15 cellular contexts compared by ENCODE assay signal in the genomic region with DNA sequence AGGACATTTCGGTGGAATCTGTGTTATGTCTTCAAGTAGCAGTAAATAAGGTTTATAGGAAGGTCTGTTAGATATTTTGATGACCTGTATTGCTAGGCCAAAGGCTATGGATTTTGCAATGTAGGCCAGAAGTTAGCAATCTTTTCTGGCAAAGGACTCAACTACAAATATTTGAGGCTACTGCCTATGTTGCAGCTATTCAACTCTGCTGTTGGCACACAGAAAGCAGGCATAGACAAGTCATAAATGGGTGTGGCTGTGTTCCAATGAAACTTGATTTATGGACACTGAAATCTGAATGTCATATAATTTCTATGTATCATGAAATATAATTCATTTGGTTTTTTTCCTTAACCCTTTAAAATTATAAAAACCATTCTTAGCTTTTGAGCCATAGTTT.
DNase-seq lines count a peak whose midpoint lies in the region; ATAC-seq, FAIRE-seq and TF ChIP-seq lines count a peak whose summit lies in the region.
"Had no signal": no experiment of that assay in that cellular context is flagged by ENCODE, and none has a peak within 500 bp of the region (broad histone marks: within the 10 kb centered on the region; RNA-seq: fewer than 3 reads in every experiment).

No MANE protein-coding gene starts in this region.

- CTCF ChIA-PET in mammary epithelial cell (lab: Charles Lee; ENCODE audit: low non-redundant PET), result no interaction called here
- CTCF ChIA-PET in activated CD4-positive, alpha-beta T cell treated with anti-CD3 and anti-CD28 coated beads, Interleukin-2, amount 10 ng/mL, durations not matched to agents 7 days and 5 days (lab: Charles Lee), result interaction anchor here (1.3 kb wide), 1 partner anchor 9 kb away, joined by 3 read pairs; no protein-coding TSS in a partner anchor

- H3K4me2 ChIP-seq in mammary epithelial cell (ENCODE audit: insufficient read depth, low read depth, low read length), result peak overlapping the region; percentile 8
- H3K4me2 ChIP-seq: KMS-11 had no signal

- 80% methylated on average over 1 of the region's 1 CpG for WGBS in mammary epithelial cell (ENCODE audit: low coverage, missing lambda C conversion rate)

- intact Hi-C loops in mammary epithelial cell (cut with micrococcal nuclease), result loop anchor here (2.0 to 10.0 kb wide), 2 partner anchors 15 to 441 kb away; partner anchors contain the start of gene TPM1
- intact Hi-C loops in left ventricle myocardium superior (cut with micrococcal nuclease), result no loop called here

- H3K36me3 Mint-ChIP-seq in activated CD4-positive, alpha-beta T cell treated with anti-CD3 and anti-CD28 coated beads, Interleukin-2, amount 10 ng/mL, durations not matched to agents 7 days and 5 days (ENCODE audit: low read depth), result no peaks in the 10 kb centered on the region
- H3K36me3 Mint-ChIP-seq: activated naive CD8-positive, alpha-beta T cell treated with anti-CD3 and anti-CD28 coated beads, Interleukin-2, amount 10 ng/mL, durations not matched to agents 7 days and 5 days had no signal

- H3K27me3 Mint-ChIP-seq in activated CD4-positive, alpha-beta T cell treated with anti-CD3 and anti-CD28 coated beads, Interleukin-2, amount 10 ng/mL, durations not matched to agents 7 days and 5 days, result peaks cover 13% of the 10 kb centered on the region

- H3K4me3 ChIP-seq in mammary epithelial cell (replicated peaks in 1 of 3; ENCODE audit: insufficient read depth in 1 of 3, low read depth in 2 of 3, low read length in 3 of 3) (no peak overlapping the region), subcutaneous abdominal adipose tissue (ENCODE audit: low read depth in 1 of 5, low read length in 5 of 5) (no peak overlapping the region)
- H3K4me3 ChIP-seq: heart right ventricle, left lung had no signal

- H3K27me3 ChIP-seq in mammary epithelial cell (ENCODE audit: insufficient read depth, low read length), result no peaks in the 10 kb centered on the region
- H3K27me3 ChIP-seq in subcutaneous abdominal adipose tissue (ENCODE audit: control insufficient read depth in 5 of 5, insufficient read depth in 4 of 5, low read length in 5 of 5), result no peaks in the 10 kb centered on the region
- H3K27me3 ChIP-seq: heart right ventricle, left lung had no signal

- peak; percentile 15 for ATAC-seq in left ventricle myocardium superior
- ATAC-seq: left lung had no signal

- H3K4me3 Mint-ChIP-seq in activated CD4-positive, alpha-beta T cell treated with anti-CD3 and anti-CD28 coated beads, Interleukin-2, amount 10 ng/mL, durations not matched to agents 7 days and 5 days, result no peak overlapping the region
- H3K4me3 Mint-ChIP-seq: activated naive CD8-positive, alpha-beta T cell treated with anti-CD3 and anti-CD28 coated beads, Interleukin-2, amount 10 ng/mL, durations not matched to agents 7 days and 5 days had no signal

- TF ChIP-seq CTCF in mammary epithelial cell (conservative IDR thresholded peaks at IDR 0.05 in 1 of 2, IDR thresholded peaks at IDR 0.05 in 1 of 2; ENCODE audit: extremely low read depth in 1 of 2, insufficient read depth in 1 of 2, low read depth in 1 of 2, low read length in 2 of 2), result no peak

- H3K9me3 ChIP-seq in mammary epithelial cell (replicated peaks; ENCODE audit: insufficient read depth, low read length), result no peaks in the 10 kb centered on the region
- no peaks in the 10 kb centered on the region for H3K9me3 ChIP-seq in subcutaneous abdominal adipose tissue (ENCODE audit: control insufficient read depth in 5 of 5, low read length in 5 of 5)
- H3K9me3 ChIP-seq: heart right ventricle, left lung had no signal

- no peaks in the 10 kb centered on the region for H3K79me2 ChIP-seq in mammary epithelial cell (ENCODE audit: insufficient read depth, low read length)

- FAIRE-seq in HTR-8/SVneo (lab: Jason Lieb, UNC) (no peak), RCC 7860 (lab: Jason Lieb, UNC) (no peak)
- FAIRE-seq: D721Med had no signal

- H3K27ac Mint-ChIP-seq in activated CD4-positive, alpha-beta T cell treated with anti-CD3 and anti-CD28 coated beads, Interleukin-2, amount 10 ng/mL, durations not matched to agents 7 days and 5 days, result no peak overlapping the region
- H3K27ac Mint-ChIP-seq: activated naive CD8-positive, alpha-beta T cell treated with anti-CD3 and anti-CD28 coated beads, Interleukin-2, amount 10 ng/mL, durations not matched to agents 7 days and 5 days had no signal

- H3K4me1 Mint-ChIP-seq in activated CD4-positive, alpha-beta T cell treated with anti-CD3 and anti-CD28 coated beads, Interleukin-2, amount 10 ng/mL, durations not matched to agents 7 days and 5 days, result no peaks in the 10 kb centered on the region
- H3K4me1 Mint-ChIP-seq: activated naive CD8-positive, alpha-beta T cell treated with anti-CD3 and anti-CD28 coated beads, Interleukin-2, amount 10 ng/mL, durations not matched to agents 7 days and 5 days had no signal

- DNase-seq in HTR-8/SVneo (ENCODE audit: insufficient read length, low spot score), result peak; percentile 45
- DNase-seq in mammary epithelial cell, result peak; percentile 89
- no peak for DNase-seq in left ventricle myocardium superior
- no peak for DNase-seq in NCI-H774 (lab: John Stamatoyannopoulos, UW)
- no peak for DNase-seq in UCSD-AML1 (lab: John Stamatoyannopoulos, UW; ENCODE audit: unreplicated experiment)
- DNase-seq in RCC 7860 (ENCODE audit: low spot score), result no peak
- no peak for DNase-seq in activated CD4-positive, alpha-beta T cell treated with anti-CD3 and anti-CD28 coated beads, Interleukin-2, amount 10 ng/mL, durations not matched to agents 7 days and 5 days
- DNase-seq: activated CD4-positive, CD25-positive, alpha-beta regulatory T cell; activated naive CD8-positive, alpha-beta T cell treated with anti-CD3 and anti-CD28 coated beads, Interleukin-2, amount 10 ng/mL, durations not matched to agents 7 days and 5 days; heart right ventricle; left lung; SW 1271 had no signal

- H3K27ac ChIP-seq in mammary epithelial cell (ENCODE audit: insufficient read depth, low read depth, low read length) (peak overlapping the region; percentile 77), subcutaneous abdominal adipose tissue (ENCODE audit: low read depth, low read length) (peak overlapping the region; percentile 91)
- H3K27ac ChIP-seq: heart right ventricle, KMS-11, left lung had no signal

- H3K9ac ChIP-seq in mammary epithelial cell (ENCODE audit: insufficient read depth, low read length) (no peak overlapping the region), subcutaneous abdominal adipose tissue (ENCODE audit: low read length in 5 of 5) (peak overlapping the region in 2 of 5 donors; percentile 28 to 85)
- H3K9ac ChIP-seq: KMS-11 had no signal

- POLR2A ChIA-PET in activated CD4-positive, alpha-beta T cell treated with anti-CD3 and anti-CD28 coated beads, Interleukin-2, amount 10 ng/mL, durations not matched to agents 7 days and 5 days (lab: Charles Lee), result no interaction called here

- H4K20me1 ChIP-seq in mammary epithelial cell (ENCODE audit: insufficient read depth, low read length), result no peaks in the 10 kb centered on the region

- H3K36me3 ChIP-seq in mammary epithelial cell (ENCODE audit: insufficient read depth, low read length) (no peaks in the 10 kb centered on the region), subcutaneous abdominal adipose tissue (ENCODE audit: control insufficient read depth in 5 of 5, insufficient read depth in 5 of 5, low read length in 5 of 5) (no peaks in the 10 kb centered on the region)
- H3K36me3 ChIP-seq: heart right ventricle, left lung had no signal

- H2AFZ ChIP-seq in mammary epithelial cell (ENCODE audit: low read depth, low read length), result no peak overlapping the region

- H3K9me3 Mint-ChIP-seq in activated CD4-positive, alpha-beta T cell treated with anti-CD3 and anti-CD28 coated beads, Interleukin-2, amount 10 ng/mL, durations not matched to agents 7 days and 5 days, result no peaks in the 10 kb centered on the region
- H3K9me3 Mint-ChIP-seq: activated naive CD8-positive, alpha-beta T cell treated with anti-CD3 and anti-CD28 coated beads, Interleukin-2, amount 10 ng/mL, durations not matched to agents 7 days and 5 days had no signal

- dilution Hi-C loops in mammary epithelial cell (cut with HindIII; ENCODE audit: low sequenced_read_pairs), result no loop called here

- in situ Hi-C loops in mammary epithelial cell (cut with MboI; ENCODE audit: low sequenced_read_pairs in 2 of 2), result no loop called here

- BruUV-seq in mammary epithelial cell (replicated peaks; lab: Mats Ljungman, UMichigan), result no TSS peak

- H3K4me1 ChIP-seq in mammary epithelial cell (ENCODE audit: insufficient read depth, low read length) (peaks cover 33% of the 10 kb centered on the region), subcutaneous abdominal adipose tissue (ENCODE audit: control insufficient read depth in 5 of 5, insufficient read depth in 5 of 5, low read length in 5 of 5) (peaks cover 7 to 64% (median 45%) of the 10 kb centered on the region in 5 donors)
- H3K4me1 ChIP-seq: left lung had no signal

Comparison
In these comparisons a context has a peak if more than half of its experiments do, and no peak if none do; other contexts are left out.
1. DNase-seq: peak in HTR-8/SVneo (single experiment) and mammary epithelial cell (single experiment); none in left ventricle myocardium superior (single experiment), NCI-H774 (single experiment), UCSD-AML1 (single experiment), RCC 7860 (single experiment) and activated CD4-positive, alpha-beta T cell treated with anti-CD3 and anti-CD28 coated beads, Interleukin-2, amount 10 ng/mL, durations not matched to agents 7 days and 5 days (single experiment).